Comparison of ENCODE assay signal across 8 cellular contexts in the genomic region with DNA sequence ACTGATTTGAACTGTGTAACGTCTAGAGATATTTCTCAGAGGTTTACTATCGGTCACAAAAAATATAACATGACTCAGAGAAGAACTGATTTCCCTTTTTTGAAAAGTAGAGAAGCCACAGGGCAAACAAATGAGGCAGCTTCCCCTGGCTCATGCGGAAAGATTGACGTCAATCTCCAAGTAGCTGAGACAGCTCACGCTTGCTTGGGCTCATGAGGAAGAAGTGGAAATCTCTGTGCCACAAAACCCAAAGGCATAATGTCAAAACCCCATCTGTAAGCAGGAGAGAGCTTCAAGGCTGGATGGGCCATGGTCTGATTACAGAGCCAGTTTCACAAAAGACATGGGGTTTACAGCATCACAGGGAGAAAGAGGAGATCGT.
A peak's percentile ranks its signal among the peaks of the same experiment; 100 is the strongest.
DNase-seq lines count a peak whose midpoint lies in the region; ATAC-seq and TF ChIP-seq lines count a peak whose summit lies in the region.

No MANE protein-coding gene starts in this region.

- H3K27ac Mint-ChIP-seq in stimulated activated memory B cell treated with anti-CD40 and anti-IgM and Interleukin-4, amounts not matched to agents 10 μg/mL and 1 μg/mL and 100 μg/mL, for 72 hours, result peak overlapping the region; percentile 89

- peak overlapping the region; percentile 86 for H3K4ac ChIP-seq in IMR-90 (ENCODE audit: low read depth, low read length)

- peak overlapping the region; percentile 3 for H3K4me3 Mint-ChIP-seq in stimulated activated memory B cell treated with anti-CD40 and anti-IgM and Interleukin-4, amounts not matched to agents 10 μg/mL and 1 μg/mL and 100 μg/mL, for 72 hours

- H2AK9ac ChIP-seq in IMR-90 (replicated peaks; ENCODE audit: low read depth, low read length, poor library complexity), result no peak overlapping the region

- peak overlapping the region; percentile 42 to 95 (median 66); a peak in 19 of 22 replicates for H3K9ac ChIP-seq in BLaER1 treated with 17β-estradiol and CSF1 and Interleukin-3, amounts not matched to agents 10 nM and 100 nM
- no peak overlapping the region for H3K9ac ChIP-seq in IMR-90 (ENCODE audit: low read depth, low read length)

- no peak for TF ChIP-seq RAD21 in IMR-90 (IDR thresholded peaks at IDR 0.05; ENCODE audit: low read length)

- H3K27ac ChIP-seq in BLaER1 treated with 17β-estradiol and CSF1 and Interleukin-3, amounts not matched to agents 10 nM and 100 nM, result peak overlapping the region; percentile 62 to 99 (median 79)
- peak overlapping the region; percentile 64 for H3K27ac ChIP-seq in IMR-90 (ENCODE audit: insufficient read depth, low read length)

- peaks cover 31 to 68% (median 41%) of the 10 kb centered on the region in 10 experiments for H3K4me1 ChIP-seq in BLaER1 treated with 17β-estradiol and CSF1 and Interleukin-3, amounts not matched to agents 10 nM and 100 nM
- peaks cover 8% of the 10 kb centered on the region for H3K4me1 ChIP-seq in IMR-90 (ENCODE audit: control insufficient read depth, insufficient read depth, low read length)

- no peaks in the 10 kb centered on the region for H3K36me3 Mint-ChIP-seq in stimulated activated memory B cell treated with anti-CD40 and anti-IgM and Interleukin-4, amounts not matched to agents 10 μg/mL and 1 μg/mL and 100 μg/mL, for 72 hours

- 100% methylated on average over 1 of the region's 6 CpGs; no CpG with 5 or more reads in 1 of the 2 experiments for WGBS in IMR-90 (ENCODE audit: extremely low coverage in 2 of 2, insufficient read length in 1 of 2), 2 experiments

- H3K4me2 ChIP-seq in BLaER1 treated with 17β-estradiol and CSF1 and Interleukin-3, amounts not matched to agents 10 nM and 100 nM, result peak overlapping the region; percentile 65 to 94 (median 77)
- H3K4me2 ChIP-seq in IMR-90 (ENCODE audit: low read depth, low read length), result peak overlapping the region; percentile 7; the same call in 1 of the 2 replicates

- in situ Hi-C loops in IMR-90 (cut with MboI; ENCODE audit: low sequenced_read_pairs), result no loop called here

- peak overlapping the region; percentile 90 for H2BK120ac ChIP-seq in IMR-90 (ENCODE audit: low read depth, low read length)

- H2AK5ac ChIP-seq in IMR-90 (ENCODE audit: low read depth, low read length), result no peak overlapping the region

- peak overlapping the region; percentile 50; the same call in 1 of the 2 replicates for H3K14ac ChIP-seq in IMR-90 (replicated peaks; ENCODE audit: low read depth, low read length)

- H3K9me3 ChIP-seq in BLaER1 treated with 17β-estradiol and CSF1 and Interleukin-3, amounts not matched to agents 10 nM and 100 nM (replicated peaks in 1 of 11), result peaks cover 6 to 29% (median 19%) of the 10 kb centered on the region in 11 experiments; a peak in 20 of 22 replicates
- peaks cover 3% of the 10 kb centered on the region; the same call in 1 of the 2 replicates for H3K9me3 ChIP-seq in IMR-90 (ENCODE audit: control insufficient read depth, insufficient read depth, low read length)

- peak overlapping the region; percentile 20; the same call in 1 of the 2 replicates for H4K91ac ChIP-seq in IMR-90 (ENCODE audit: insufficient read depth, low read depth, low read length)

- H4K5ac ChIP-seq in IMR-90 (ENCODE audit: low read depth, low read length), result peak overlapping the region; percentile 85; the same call in 1 of the 2 replicates

- peak overlapping the region; percentile 62 for H3K23ac ChIP-seq in IMR-90 (ENCODE audit: low read depth, low read length)

- peak overlapping the region; percentile 31 to 48; a peak in 1 of 4 replicates for H4K8ac ChIP-seq in IMR-90 (ENCODE audit: low read depth in 2 of 2, low read length in 2 of 2)

- peaks cover 32% of the 10 kb centered on the region for H3K27me3 Mint-ChIP-seq in stimulated activated memory B cell treated with anti-CD40 and anti-IgM and Interleukin-4, amounts not matched to agents 10 μg/mL and 1 μg/mL and 100 μg/mL, for 72 hours

- no peaks in the 10 kb centered on the region for H4K20me1 ChIP-seq in BLaER1 treated with 17β-estradiol and CSF1 and Interleukin-3, amounts not matched to agents 10 nM and 100 nM
- H4K20me1 ChIP-seq in IMR-90 (ENCODE audit: insufficient read depth, low read length), result no peaks in the 10 kb centered on the region

- intact Hi-C loops in IMR-90 (cut with micrococcal nuclease), result no loop called here

- no peak for TF ChIP-seq POLR2A in IMR-90 (IDR thresholded peaks at IDR 0.05; ENCODE audit: low read depth, low read length)

- peak overlapping the region; percentile 39 for H2AFZ ChIP-seq in IMR-90 (replicated peaks; ENCODE audit: low read length, poor library complexity)

- CTCF ChIA-PET in IMR-90 (lab: Yijun Ruan, JAX), result no interaction called here

- H3K36me3 ChIP-seq in BLaER1 treated with 17β-estradiol and CSF1 and Interleukin-3, amounts not matched to agents 10 nM and 100 nM, result no peaks in the 10 kb centered on the region
- H3K36me3 ChIP-seq in IMR-90 (ENCODE audit: control insufficient read depth, insufficient read depth, low read length), result no peaks in the 10 kb centered on the region

- DNase-seq in IMR-90 (peak; percentile 85), iris pigment epithelial cell (ENCODE audit: low read depth) (peak; percentile 66), HCEC 1CT (no peak), NCI-H2107 (lab: John Stamatoyannopoulos, UW) (no peak)
- peak; percentile 62 for DNase-seq in activated T-cell treated with anti-CD3 and anti-CD28 coated beads, Interleukin-2, amount 50 U/mL, for 1 hour

- ATAC-seq in GM21367 (IDR thresholded peaks at IDR 0.05; ENCODE audit: unreplicated experiment) (peak; percentile 86), IMR-90 (ENCODE audit: low read depth) (peak; percentile 48; the same call in 1 of the 2 replicates)
- peak; percentile 97 for ATAC-seq in stimulated activated memory B cell treated with anti-CD40 and anti-IgM and Interleukin-4, amounts not matched to agents 10 μg/mL and 1 μg/mL and 100 μg/mL, for 72 hours

- POLR2A ChIA-PET in IMR-90 (lab: Charles Lee; ENCODE audit: unreplicated experiment), result no interaction called here

- dilution Hi-C loops in IMR-90 (cut with HindIII; ENCODE audit: low sequenced_read_pairs, unreplicated experiment), result no loop called here

- BruUV-seq in IMR-90 (replicated peaks; lab: Mats Ljungman, UMichigan), result no TSS peak

- H3K18ac ChIP-seq in IMR-90 (ENCODE audit: low read depth, low read length), result peak overlapping the region; percentile 45; the same call in 1 of the 2 replicates

- no peaks in the 10 kb centered on the region for H3K79me1 ChIP-seq in IMR-90 (ENCODE audit: low read depth in 1 of 2, low read length in 2 of 2)

- no peak overlapping the region for H3K4me3 ChIP-seq in BLaER1 treated with 17β-estradiol and CSF1 and Interleukin-3, amounts not matched to agents 10 nM and 100 nM
- H3K4me3 ChIP-seq in IMR-90 (ENCODE audit: insufficient read depth, low read depth, low read length), result no peak overlapping the region

- H3K27me3 ChIP-seq in BLaER1 treated with 17β-estradiol and CSF1 and Interleukin-3, amounts not matched to agents 10 nM and 100 nM, result no peaks in the 10 kb centered on the region
- no peaks in the 10 kb centered on the region for H3K27me3 ChIP-seq in IMR-90 (ENCODE audit: control insufficient read depth, insufficient read depth, low read length)

- peaks cover 6% of the 10 kb centered on the region; the same call in 1 of the 2 replicates for H3K9me1 ChIP-seq in IMR-90 (ENCODE audit: insufficient read depth, low read length)

- peak overlapping the region; percentile 81 for H2BK5ac ChIP-seq in IMR-90 (ENCODE audit: low read depth, low read length, poor library complexity, severe bottlenecking)

- TF ChIP-seq CTCF in IMR-90 (conservative IDR thresholded peaks at IDR 0.05; ENCODE audit: low read depth, low read length), result no peak

- peak overlapping the region; percentile 45; the same call in 1 of the 3 replicates for H2BK15ac ChIP-seq in IMR-90 (ENCODE audit: low read depth, low read length)

- H3K56ac ChIP-seq in IMR-90 (ENCODE audit: extremely low read depth, insufficient read depth, low read length), result peak overlapping the region; percentile 13; the same call in 1 of the 2 replicates

- peaks cover 5% of the 10 kb centered on the region for H3K9me3 Mint-ChIP-seq in stimulated activated memory B cell treated with anti-CD40 and anti-IgM and Interleukin-4, amounts not matched to agents 10 μg/mL and 1 μg/mL and 100 μg/mL, for 72 hours

- peak overlapping the region; percentile 83 for H2BK20ac ChIP-seq in IMR-90 (ENCODE audit: low read depth, low read length)

- H3K4me1 Mint-ChIP-seq in stimulated activated memory B cell treated with anti-CD40 and anti-IgM and Interleukin-4, amounts not matched to agents 10 μg/mL and 1 μg/mL and 100 μg/mL, for 72 hours, result peaks cover 41% of the 10 kb centered on the region

TF ChIP-seq in IMR-90, 13 proteins besides CTCF, POLR2A, EP300 and RAD21 (continues in another document):
- TF ChIP-seq MAFK (IDR thresholded peaks at IDR 0.05; ENCODE audit: low read depth, low read length) (no peak), MAZ (IDR thresholded peaks at IDR 0.05; ENCODE audit: borderline replicate concordance, low read depth, low read length) (no peak), CEBPB (IDR thresholded peaks at IDR 0.05; ENCODE audit: low read depth, low read length) (no peak), NFE2L2 (IDR thresholded peaks at IDR 0.05; ENCODE audit: low read depth, low read length) (no peak), ELK1 (IDR thresholded peaks at IDR 0.05; ENCODE audit: borderline replicate concordance, low read depth, low read length) (no peak), RCOR1 (IDR thresholded peaks at IDR 0.05; ENCODE audit: insufficient replicate concordance, low read length) (no peak), MXI1 (IDR thresholded peaks at IDR 0.05; ENCODE audit: borderline replicate concordance, low read depth, low read length) (no peak), FOS (IDR thresholded peaks at IDR 0.05; ENCODE audit: low read depth, low read length) (no peak), BHLHE40 (IDR thresholded peaks at IDR 0.05; ENCODE audit: low read depth, low read length) (no peak), SMC3 (IDR thresholded peaks at IDR 0.05; ENCODE audit: low read depth, low read length) (no peak), CHD1 (IDR thresholded peaks at IDR 0.05; ENCODE audit: low read depth, low read length) (no peak), RFX5 (IDR thresholded peaks at IDR 0.05; ENCODE audit: low read depth, low read length) (no peak)

Comparison
In these comparisons a context has a peak if more than half of its experiments do, and no peak if none do; other contexts are left out.
1. DNase-seq: peak in IMR-90 (single experiment), activated T-cell treated with anti-CD3 and anti-CD28 coated beads, Interleukin-2, amount 50 U/mL, for 1 hour (single experiment) and iris pigment epithelial cell (single experiment); none in HCEC 1CT (single experiment) and NCI-H2107 (single experiment).
2. Peak in every context shown above with its lines, with median percentiles within 50 percentile points of each other: ATAC-seq.